ENCODE assay signal across 16 cellular contexts in the genomic region with DNA sequence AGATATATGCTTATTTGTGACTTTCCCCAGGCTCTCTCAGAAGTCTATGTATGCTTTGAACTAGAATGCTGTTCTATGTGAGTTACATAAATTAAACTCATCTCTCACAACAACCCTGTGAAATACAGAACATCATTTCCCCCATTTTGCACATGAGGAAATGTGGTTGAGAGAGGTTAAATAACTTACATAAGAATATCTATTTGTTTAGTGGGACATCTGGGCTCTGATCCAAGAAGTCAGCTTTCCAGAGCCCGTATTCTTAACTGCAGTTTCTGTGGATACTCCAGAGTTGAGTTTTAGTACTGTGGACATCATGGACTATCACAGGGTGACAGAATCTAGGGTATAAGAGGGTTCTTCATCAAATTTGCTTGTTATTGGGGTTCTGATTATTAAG.
DNase-seq lines count a peak whose midpoint lies in the region; ATAC-seq and TF ChIP-seq lines count a peak whose summit lies in the region.
"Had no signal": no experiment of that assay in that cellular context is flagged by ENCODE, and none has a peak within 500 bp of the region (broad histone marks: within the 10 kb centered on the region; RNA-seq: fewer than 3 reads in every experiment).

No MANE protein-coding gene starts in this region.

- peaks cover 11% of the 10 kb centered on the region for H3K4me1 Mint-ChIP-seq in nephron

- no peaks in the 10 kb centered on the region for H3K27me3 Mint-ChIP-seq in nephron (ENCODE audit: low read depth)

- H3K27me3 ChIP-seq in ascending aorta (no peaks in the 10 kb centered on the region), lower lobe of right lung (ENCODE audit: low read depth) (no peaks in the 10 kb centered on the region)
- H3K27me3 ChIP-seq: BLaER1 treated with 17β-estradiol and CSF1 and Interleukin-3, amounts not matched to agents 10 nM and 100 nM; heart right ventricle; Peyer's patch; suprapubic skin had no signal

- H3K9me3 ChIP-seq in ascending aorta (no peaks in the 10 kb centered on the region), lower lobe of right lung (no peaks in the 10 kb centered on the region)
- H3K9me3 ChIP-seq: BLaER1 treated with 17β-estradiol and CSF1 and Interleukin-3, amounts not matched to agents 10 nM and 100 nM; heart right ventricle; Peyer's patch; suprapubic skin had no signal

- peak overlapping the region; percentile 13 to 86 (median 73) for H3K27ac Mint-ChIP-seq in nephron

- DNase-seq in HT1080 (ENCODE audit: low read depth) (peak; percentile 13), NCI-H2196 (lab: John Stamatoyannopoulos, UW; ENCODE audit: unreplicated experiment) (peak; percentile 21), cardiac fibroblast (ENCODE audit: low read depth in 2 of 2) (peak; percentile 57 to 58), ascending aorta (ENCODE audit: low spot score in 2 of 2) (no peak), lower lobe of right lung (no peak)
- DNase-seq: activated gamma-delta T cell treated with Interleukin-2 at 50 U/mL for 16 hours, caudate nucleus, heart right ventricle, MM.1S, Peyer's patch, posterior cingulate gyrus, SW 1271 had no signal

- ATAC-seq in HG02938 (IDR thresholded peaks at IDR 0.05; ENCODE audit: unreplicated experiment) (no peak), lower lobe of right lung (no peak)

- H3K4me1 ChIP-seq in ascending aorta = no peaks in the 10 kb centered on the region
- no peaks in the 10 kb centered on the region for H3K4me1 ChIP-seq in lower lobe of right lung
- H3K4me1 ChIP-seq: Peyer's patch, suprapubic skin had no signal

- no peak overlapping the region for H3K4me3 ChIP-seq in cardiac fibroblast (replicated peaks in 1 of 2; ENCODE audit: low read depth in 2 of 2, low read length in 2 of 2)
- no peak overlapping the region for H3K4me3 ChIP-seq in ascending aorta
- H3K4me3 ChIP-seq in lower lobe of right lung = no peak overlapping the region
- H3K4me3 ChIP-seq: BLaER1 treated with 17β-estradiol and CSF1 and Interleukin-3, amounts not matched to agents 10 nM and 100 nM; heart right ventricle; Peyer's patch; suprapubic skin had no signal

- H3K36me3 ChIP-seq in ascending aorta (no peaks in the 10 kb centered on the region), lower lobe of right lung (no peaks in the 10 kb centered on the region)
- H3K36me3 ChIP-seq: BLaER1 treated with 17β-estradiol and CSF1 and Interleukin-3, amounts not matched to agents 10 nM and 100 nM; heart right ventricle; Peyer's patch; suprapubic skin had no signal

- TF ChIP-seq CTCF in cardiac fibroblast (IDR thresholded peaks at IDR 0.05; ENCODE audit: low read depth, low read length) (no peak), nephron (IDR thresholded peaks at IDR 0.05; ENCODE audit: unreplicated experiment in 3 of 3) (no peak), ascending aorta (IDR thresholded peaks at IDR 0.05) (no peak), lower lobe of right lung (IDR thresholded peaks at IDR 0.05) (no peak)

- H3K4me3 Mint-ChIP-seq in nephron = no peak overlapping the region

- H3K27ac ChIP-seq in ascending aorta (no peak overlapping the region), lower lobe of right lung (no peak overlapping the region)
- H3K27ac ChIP-seq: BLaER1 treated with 17β-estradiol and CSF1 and Interleukin-3, amounts not matched to agents 10 nM and 100 nM; heart right ventricle; Peyer's patch; suprapubic skin had no signal

- intact Hi-C loops in ascending aorta (cut with DNase I) (no loop called here), lower lobe of right lung (cut with DNase I) (no loop called here)

- H3K36me3 Mint-ChIP-seq in nephron (ENCODE audit: low read depth) = peaks cover 9% of the 10 kb centered on the region

- H3K9me3 Mint-ChIP-seq in nephron = no peaks in the 10 kb centered on the region

Comparison
In these comparisons a context has a peak if more than half of its experiments do, and no peak if none do; other contexts are left out.
1. DNase-seq: peak in HT1080 (single experiment), NCI-H2196 (single experiment) and cardiac fibroblast (2 of 2); none in ascending aorta (0 of 2) and lower lobe of right lung (single experiment).